8 cellular contexts compared by ENCODE assay signal in the genomic region with DNA sequence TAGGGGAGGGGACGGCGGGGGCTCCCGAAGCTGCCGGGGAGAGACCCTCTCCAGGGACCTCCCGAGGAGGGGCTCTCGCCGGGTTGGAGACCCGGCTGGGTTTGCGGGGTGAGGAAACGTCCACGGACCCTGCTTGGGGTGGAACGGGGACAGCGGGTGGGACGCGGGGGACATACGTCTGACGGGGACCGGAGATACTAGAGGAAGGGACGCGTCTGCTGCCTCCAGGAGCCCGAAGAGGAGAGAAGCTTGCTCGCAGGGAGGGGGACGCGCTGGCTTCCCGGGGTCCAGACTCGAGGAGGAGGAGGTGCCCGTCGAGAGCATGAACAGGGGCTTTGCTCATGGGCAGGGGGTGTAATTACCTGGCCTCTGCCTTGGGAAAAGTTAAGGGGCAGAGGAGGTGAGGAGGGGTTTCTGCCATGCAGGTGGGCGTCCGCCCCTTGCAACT. TPM values are rescaled to one million over a fixed set of nuclear protein-coding genes. Genes with fewer than 3 reads are reported as not detected.
A peak's percentile ranks its signal among the peaks of the same experiment; 100 is the strongest.
DNase-seq lines count a peak whose midpoint lies in the region; ATAC-seq and TF ChIP-seq lines count a peak whose summit lies in the region.

No MANE protein-coding gene starts in this region.

- no peak for TF ChIP-seq CTCF in suprapubic skin (IDR thresholded peaks at IDR 0.05)

- DNase-seq in Right ventricle myocardium inferior (ENCODE audit: missing footprints) (no peak), Right ventricle myocardium superior (no peak), Kasumi-1 (lab: John Stamatoyannopoulos, UW) (peak; percentile 27), adipocyte (ENCODE audit: low read depth) (peak; percentile 38), left colon (peak in 1 of 2 donors; percentile 36), suprapubic skin (ENCODE audit: low spot score in 2 of 2) (no peak), T1000 (lab: John Stamatoyannopoulos, UW) (no peak), NCI-H510A treated with DMSO at 0.1 percent for 48 hours (lab: John Stamatoyannopoulos, UW) (no peak)

- peak overlapping the region; percentile 82 for H3K9ac ChIP-seq in adipocyte (ENCODE audit: low read length)

- no peak for TF ChIP-seq EP300 in suprapubic skin (IDR thresholded peaks at IDR 0.05)

- WGBS in suprapubic skin = under 1% methylated on average over 24 of the region's 30 CpGs

- H3K4me3 ChIP-seq in adipocyte (ENCODE audit: low read length) (peak overlapping the region; percentile 79), suprapubic skin (peak overlapping the region; percentile 87)

- intact Hi-C loops in Right ventricle myocardium inferior (cut with DNase I) (loop anchor here (5.0 kb wide), 1 partner anchor 85 kb away; no protein-coding TSS in a partner anchor), Right ventricle myocardium superior (cut with DNase I) (no loop called here), left colon (cut with DNase I, micrococcal nuclease) (no loop called here)

- peaks cover 6% of the 10 kb centered on the region for H3K4me1 ChIP-seq in adipocyte (ENCODE audit: control insufficient read depth, insufficient read depth, low read length)
- H3K4me1 ChIP-seq in suprapubic skin = peaks cover 29% of the 10 kb centered on the region

- peak; percentile 8 for ATAC-seq in Right ventricle myocardium inferior
- ATAC-seq in Right ventricle myocardium superior (ENCODE audit: poor library complexity) = no peak
- peak; percentile 36 for ATAC-seq in left colon

- TF ChIP-seq POLR2A in suprapubic skin (IDR thresholded peaks at IDR 0.05) = no peak

- H3K9me3 ChIP-seq in adipocyte (ENCODE audit: control insufficient read depth, low read length) (no peaks in the 10 kb centered on the region), suprapubic skin (no peaks in the 10 kb centered on the region)

- no peak overlapping the region for H3K27ac ChIP-seq in suprapubic skin

- H3K27me3 ChIP-seq in adipocyte (replicated peaks; ENCODE audit: control insufficient read depth, insufficient read depth, low read length) = no peaks in the 10 kb centered on the region
- no peaks in the 10 kb centered on the region for H3K27me3 ChIP-seq in suprapubic skin

- H3K36me3 ChIP-seq in adipocyte (ENCODE audit: control insufficient read depth, insufficient read depth, low read length, severe bottlenecking) (no peaks in the 10 kb centered on the region), suprapubic skin (no peaks in the 10 kb centered on the region)

RNA-seq across cellular contexts. Expression of a gene that starts 0.6 kb away (rescaled TPM):
- total RNA-seq in Right ventricle myocardium inferior = 0.32 TPM
- total RNA-seq in Right ventricle myocardium superior = 0.22 TPM
- under 1 TPM; 0.78 to 0.85 TPM for total RNA-seq in left colon
- total RNA-seq in suprapubic skin = 1 to 10 TPM; 2.7 to 5.0 (median 2.9) TPM

RNA-seq across cellular contexts. Expression of a gene that starts 19.5 kb away (rescaled TPM):
- total RNA-seq in Right ventricle myocardium inferior (48.6 TPM), Right ventricle myocardium superior (47.8 TPM), left colon (10 to 100 TPM; 29.0 to 33.4 TPM), suprapubic skin (10 to 100 TPM; 13.3 to 17.5 (median 15.6) TPM)

RNA-seq across cellular contexts. Expression of a gene that starts 57.0 kb away (rescaled TPM):
- total RNA-seq in Right ventricle myocardium inferior (64.8 TPM), Right ventricle myocardium superior (58.9 TPM), left colon (10 to 100 TPM; 75.6 to 85.5 TPM), suprapubic skin (10 to 100 TPM; 41.9 to 67.8 (median 53.2) TPM)

Comparison
In these comparisons a context has a peak if more than half of its experiments do, and no peak if none do; other contexts are left out.
1. DNase-seq: peak in Kasumi-1 (2 of 2) and adipocyte (single experiment); none in Right ventricle myocardium inferior (single experiment), Right ventricle myocardium superior (single experiment), suprapubic skin (0 of 2), T1000 (single experiment) and NCI-H510A treated with DMSO at 0.1 percent for 48 hours (single experiment).